12 cellular contexts compared by ENCODE assay signal in the genomic region with DNA sequence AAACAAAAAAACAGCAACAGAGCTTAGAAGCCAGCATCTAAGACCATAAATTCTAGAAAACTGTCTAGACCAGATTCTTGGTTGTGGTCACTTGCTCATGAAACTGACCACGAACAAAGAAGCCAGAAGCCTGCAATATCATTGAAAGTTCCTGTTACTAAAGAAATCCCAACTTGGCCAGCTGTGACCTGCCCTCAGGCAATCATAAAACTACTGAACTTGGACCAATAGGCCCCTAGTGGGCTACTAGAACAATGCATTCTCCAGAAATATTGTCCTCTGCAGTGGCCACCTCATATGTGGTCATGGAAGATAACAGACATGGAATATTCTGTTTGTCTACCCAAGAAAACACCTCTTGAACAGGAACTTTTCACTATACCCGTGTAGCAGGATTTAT.
DNase-seq lines count a peak whose midpoint lies in the region; ATAC-seq and TF ChIP-seq lines count a peak whose summit lies in the region.
"Had no signal": no experiment of that assay in that cellular context is flagged by ENCODE, and none has a peak within 500 bp of the region (broad histone marks: within the 10 kb centered on the region; RNA-seq: fewer than 3 reads in every experiment).

No MANE protein-coding gene starts in this region.

- H3K79me2 ChIP-seq in SK-N-SH (ENCODE audit: insufficient read depth) = no peaks in the 10 kb centered on the region

- no peaks in the 10 kb centered on the region for H3K9me3 ChIP-seq in SK-N-SH
- H3K9me3 ChIP-seq: colonic mucosa, Peyer's patch had no signal

- no peak overlapping the region for H2AFZ ChIP-seq in SK-N-SH (ENCODE audit: low read depth)

- H3K27ac ChIP-seq in SK-N-SH (ENCODE audit: low read depth in 2 of 2, low read length in 1 of 2) = no peak overlapping the region
- H3K27ac ChIP-seq: colonic mucosa, Peyer's patch had no signal

- no peaks in the 10 kb centered on the region for H3K27me3 Mint-ChIP-seq in Calu3 (ENCODE audit: unreplicated experiment)
- peaks cover 0 to 3% (median 2%) of the 10 kb centered on the region in 5 donors for H3K27me3 Mint-ChIP-seq in naive thymus-derived CD8-positive, alpha-beta T cell
- no peaks in the 10 kb centered on the region for H3K27me3 Mint-ChIP-seq in activated CD4-positive, alpha-beta memory T cell treated with anti-CD3 and anti-CD28 coated beads, Interleukin-2, amount 10 ng/mL, durations not matched to agents 7 days and 5 days

- no peak overlapping the region for H3K4me3 Mint-ChIP-seq in Calu3 (ENCODE audit: low read depth, unreplicated experiment)
- no peak overlapping the region for H3K4me3 Mint-ChIP-seq in naive thymus-derived CD8-positive, alpha-beta T cell
- H3K4me3 Mint-ChIP-seq in activated CD4-positive, alpha-beta memory T cell treated with anti-CD3 and anti-CD28 coated beads, Interleukin-2, amount 10 ng/mL, durations not matched to agents 7 days and 5 days = no peak overlapping the region

- POLR2A ChIA-PET in SK-N-SH (lab: Yijun Ruan, JAX) = no interaction called here
- POLR2A ChIA-PET in naive thymus-derived CD8-positive, alpha-beta T cell (lab: Charles Lee) = no interaction called here
- POLR2A ChIA-PET in activated CD4-positive, alpha-beta memory T cell treated with anti-CD3 and anti-CD28 coated beads, Interleukin-2, amount 10 ng/mL, durations not matched to agents 7 days and 5 days (lab: Charles Lee) = no interaction called here

- no peak for TF ChIP-seq RAD21 in SK-N-SH (IDR thresholded peaks at IDR 0.05; ENCODE audit: low read length)

- 80% methylated on average over 2 of the region's 2 CpGs for WGBS in SK-N-SH (ENCODE audit: low lambda C conversion rate)

- no peak overlapping the region for H3K27ac Mint-ChIP-seq in Calu3 (ENCODE audit: unreplicated experiment)
- no peak overlapping the region for H3K27ac Mint-ChIP-seq in naive thymus-derived CD8-positive, alpha-beta T cell
- no peak overlapping the region for H3K27ac Mint-ChIP-seq in activated CD4-positive, alpha-beta memory T cell treated with anti-CD3 and anti-CD28 coated beads, Interleukin-2, amount 10 ng/mL, durations not matched to agents 7 days and 5 days

- no peaks in the 10 kb centered on the region for H3K27me3 ChIP-seq in SK-N-SH (ENCODE audit: insufficient read depth)
- H3K27me3 ChIP-seq: colonic mucosa, Peyer's patch had no signal

- H3K9ac ChIP-seq in SK-N-SH = no peak overlapping the region

- no peaks in the 10 kb centered on the region for H3K36me3 ChIP-seq in SK-N-SH (replicated peaks in 1 of 2; ENCODE audit: control insufficient read depth in 1 of 2, insufficient read depth in 2 of 2, low read length in 1 of 2)
- H3K36me3 ChIP-seq: colonic mucosa, Peyer's patch had no signal

- H3K9me2 ChIP-seq in SK-N-SH = no peaks in the 10 kb centered on the region

- intact Hi-C loops in Calu3 (cut with micrococcal nuclease; ENCODE audit: unreplicated experiment) = no loop called here

- H3F3A ChIP-seq in SK-N-SH (replicated peaks; ENCODE audit: insufficient read depth) = no peaks in the 10 kb centered on the region

- H3K4me3 ChIP-seq in SK-N-SH (ENCODE audit: low read depth in 2 of 2, low read length in 1 of 2) = no peak overlapping the region
- H3K4me3 ChIP-seq: colonic mucosa, Peyer's patch had no signal

- TF ChIP-seq EP300 in SK-N-SH (IDR thresholded peaks at IDR 0.05; ENCODE audit: borderline replicate concordance in 1 of 2, low read depth in 1 of 2, low read length in 1 of 2) = no peak

- TF ChIP-seq CTCF in Calu3 (IDR thresholded peaks at IDR 0.05; ENCODE audit: unreplicated experiment) (peak; percentile 14), SK-N-SH (IDR thresholded peaks at IDR 0.05) (peak; percentile 21; the same call in 1 of the 2 replicates)

- H3K4me2 ChIP-seq in SK-N-SH = no peak overlapping the region

- BruUV-seq in Calu3 (replicated peaks; lab: Mats Ljungman, UMichigan) = no TSS peak

- CTCF ChIA-PET in Calu3 (lab: Charles Lee) (interaction anchor here (1.2 kb wide), 1 partner anchor 10 kb away, joined by 5 read pairs; no protein-coding TSS in a partner anchor), SK-N-SH (lab: Yijun Ruan, JAX) (interaction anchor here (2.2 kb wide), 1 partner anchor 10 kb away, joined by 8 read pairs; no protein-coding TSS in a partner anchor)
- CTCF ChIA-PET in activated CD4-positive, alpha-beta memory T cell treated with anti-CD3 and anti-CD28 coated beads, Interleukin-2, amount 10 ng/mL, durations not matched to agents 7 days and 5 days (lab: Charles Lee) = no interaction called here

- H3K4me1 ChIP-seq in SK-N-SH (ENCODE audit: control insufficient read depth in 1 of 2, insufficient read depth in 2 of 2, low read depth in 1 of 2, low read length in 1 of 2) = peaks cover 0 to 3% of the 10 kb centered on the region in 2 experiments; a peak in 1 of 4 replicates
- H3K4me1 ChIP-seq: colonic mucosa, Peyer's patch had no signal

- DNase-seq in Calu3 (peak; percentile 10), SK-N-SH (no peak), kidney tubule cell (ENCODE audit: low spot score) (peak; percentile 80), amniotic stem cell (lab: John Stamatoyannopoulos, UW) (no peak), NCI-H1092 (lab: John Stamatoyannopoulos, UW) (no peak)
- DNase-seq in naive thymus-derived CD8-positive, alpha-beta T cell = no peak
- no peak for DNase-seq in activated CD4-positive, alpha-beta memory T cell treated with anti-CD3 and anti-CD28 coated beads, Interleukin-2, amount 10 ng/mL, durations not matched to agents 7 days and 5 days
- DNase-seq: activated CD4-positive, alpha-beta T cell treated with anti-CD3 and anti-CD28 coated beads for 1 hour; colonic mucosa; Peyer's patch; right cardiac atrium had no signal

- H4K20me1 ChIP-seq in SK-N-SH (ENCODE audit: insufficient read depth) = no peaks in the 10 kb centered on the region

- H3K9me3 Mint-ChIP-seq in Calu3 (ENCODE audit: low read depth, unreplicated experiment) = peaks cover 5% of the 10 kb centered on the region
- peaks cover 0 to 10% (median 0%) of the 10 kb centered on the region in 9 donors for H3K9me3 Mint-ChIP-seq in naive thymus-derived CD8-positive, alpha-beta T cell
- H3K9me3 Mint-ChIP-seq in activated CD4-positive, alpha-beta memory T cell treated with anti-CD3 and anti-CD28 coated beads, Interleukin-2, amount 10 ng/mL, durations not matched to agents 7 days and 5 days = no peaks in the 10 kb centered on the region

- no peaks in the 10 kb centered on the region for H3K36me3 Mint-ChIP-seq in Calu3 (ENCODE audit: insufficient read depth, unreplicated experiment)
- peaks cover 0 to 1% (median 0%) of the 10 kb centered on the region in 3 donors for H3K36me3 Mint-ChIP-seq in naive thymus-derived CD8-positive, alpha-beta T cell
- H3K36me3 Mint-ChIP-seq in activated CD4-positive, alpha-beta memory T cell treated with anti-CD3 and anti-CD28 coated beads, Interleukin-2, amount 10 ng/mL, durations not matched to agents 7 days and 5 days (ENCODE audit: low read depth) = no peaks in the 10 kb centered on the region

- H3K4me1 Mint-ChIP-seq in Calu3 (ENCODE audit: low read depth, unreplicated experiment) = peaks cover 21% of the 10 kb centered on the region
- no peaks in the 10 kb centered on the region for H3K4me1 Mint-ChIP-seq in naive thymus-derived CD8-positive, alpha-beta T cell
- no peaks in the 10 kb centered on the region for H3K4me1 Mint-ChIP-seq in activated CD4-positive, alpha-beta memory T cell treated with anti-CD3 and anti-CD28 coated beads, Interleukin-2, amount 10 ng/mL, durations not matched to agents 7 days and 5 days

- peak; percentile 52 for ATAC-seq in HG02623 (IDR thresholded peaks at IDR 0.05; ENCODE audit: unreplicated experiment)
- ATAC-seq in naive thymus-derived CD8-positive, alpha-beta T cell = no peak
- ATAC-seq: right cardiac atrium had no signal

TF ChIP-seq in SK-N-SH, 30 proteins besides CTCF, POLR2A, EP300 and RAD21:
- TF ChIP-seq ELF1 (IDR thresholded peaks at IDR 0.05) (no peak), MEF2A (IDR thresholded peaks at IDR 0.05; ENCODE audit: borderline replicate concordance, low read depth) (no peak)
TF ChIP-seq in SK-N-SH: peak in this region for 0.

Comparison
In these comparisons a context has a peak if more than half of its experiments do, and no peak if none do; other contexts are left out.
1. DNase-seq: peak in Calu3 (single experiment) and kidney tubule cell (single experiment); none in SK-N-SH (single experiment), naive thymus-derived CD8-positive, alpha-beta T cell (0 of 10), activated CD4-positive, alpha-beta memory T cell treated with anti-CD3 and anti-CD28 coated beads, Interleukin-2, amount 10 ng/mL, durations not matched to agents 7 days and 5 days (single experiment), amniotic stem cell (single experiment) and NCI-H1092 (single experiment).